In the genomic region with DNA sequence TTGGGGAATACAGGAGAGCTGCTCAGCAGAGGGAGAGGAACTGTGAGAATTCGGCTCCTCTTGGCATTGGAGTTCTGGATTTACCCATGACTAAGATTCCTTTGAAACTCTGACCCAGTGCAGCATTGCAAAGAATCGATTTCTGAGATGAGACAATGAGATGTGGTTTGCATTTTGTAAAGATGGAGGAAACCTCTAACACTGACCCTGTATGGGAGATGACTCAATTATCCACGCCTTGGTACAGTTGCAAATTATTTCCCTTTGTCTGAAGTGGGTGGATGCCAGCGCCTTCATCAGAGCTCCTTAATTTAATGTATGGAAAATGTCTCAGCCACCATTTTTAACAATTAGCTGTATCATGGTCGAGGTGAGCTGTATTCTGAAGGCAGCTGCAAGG, we compare ENCODE assay signal across 1 cellular context.
TF ChIP-seq lines count a peak whose summit lies in the region.

No MANE protein-coding gene starts in this region.

TF ChIP-seq in GM23338, 12 proteins besides CTCF, POLR2A, EP300 and RAD21:
- TF ChIP-seq, protein P1, sequence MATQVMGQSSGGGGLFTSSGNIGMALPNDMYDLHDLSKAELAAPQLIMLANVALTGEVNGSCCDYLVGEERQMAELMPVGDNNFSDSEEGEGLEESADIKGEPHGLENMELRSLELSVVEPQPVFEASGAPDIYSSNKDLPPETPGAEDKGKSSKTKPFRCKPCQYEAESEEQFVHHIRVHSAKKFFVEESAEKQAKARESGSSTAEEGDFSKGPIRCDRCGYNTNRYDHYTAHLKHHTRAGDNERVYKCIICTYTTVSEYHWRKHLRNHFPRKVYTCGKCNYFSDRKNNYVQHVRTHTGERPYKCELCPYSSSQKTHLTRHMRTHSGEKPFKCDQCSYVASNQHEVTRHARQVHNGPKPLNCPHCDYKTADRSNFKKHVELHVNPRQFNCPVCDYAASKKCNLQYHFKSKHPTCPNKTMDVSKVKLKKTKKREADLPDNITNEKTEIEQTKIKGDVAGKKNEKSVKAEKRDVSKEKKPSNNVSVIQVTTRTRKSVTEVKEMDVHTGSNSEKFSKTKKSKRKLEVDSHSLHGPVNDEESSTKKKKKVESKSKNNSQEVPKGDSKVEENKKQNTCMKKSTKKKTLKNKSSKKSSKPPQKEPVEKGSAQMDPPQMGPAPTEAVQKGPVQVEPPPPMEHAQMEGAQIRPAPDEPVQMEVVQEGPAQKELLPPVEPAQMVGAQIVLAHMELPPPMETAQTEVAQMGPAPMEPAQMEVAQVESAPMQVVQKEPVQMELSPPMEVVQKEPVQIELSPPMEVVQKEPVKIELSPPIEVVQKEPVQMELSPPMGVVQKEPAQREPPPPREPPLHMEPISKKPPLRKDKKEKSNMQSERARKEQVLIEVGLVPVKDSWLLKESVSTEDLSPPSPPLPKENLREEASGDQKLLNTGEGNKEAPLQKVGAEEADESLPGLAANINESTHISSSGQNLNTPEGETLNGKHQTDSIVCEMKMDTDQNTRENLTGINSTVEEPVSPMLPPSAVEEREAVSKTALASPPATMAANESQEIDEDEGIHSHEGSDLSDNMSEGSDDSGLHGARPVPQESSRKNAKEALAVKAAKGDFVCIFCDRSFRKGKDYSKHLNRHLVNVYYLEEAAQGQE (IDR thresholded peaks at IDR 0.05; ENCODE audit: unreplicated experiment) = no peak
- TF ChIP-seq ZNF114 (CRISPR knock-in tag; IDR thresholded peaks at IDR 0.05) = no peak
